10 cellular contexts compared by ENCODE assay signal in genomic region chr13:44967656-44968451, GRCh38. TPM values are rescaled to one million over a fixed set of nuclear protein-coding genes. Genes with fewer than 3 reads are reported as not detected.
DNase-seq lines count a peak whose midpoint lies in the region; ATAC-seq, FAIRE-seq and TF ChIP-seq lines count a peak whose summit lies in the region.
"Had no signal": no experiment of that assay in that cellular context is flagged by ENCODE, and none has a peak within 500 bp of the region (broad histone marks: within the 10 kb centered on the region; RNA-seq: fewer than 3 reads in every experiment).

No MANE protein-coding gene starts in this region.

- DNase-seq in AG09309 (ENCODE audit: low read depth) (no peak), SK-MEL-5 (ENCODE audit: low read depth, low spot score) (peak; percentile 40), fibroblast of lung (ENCODE audit: low read depth in 2 of 2) (peak; percentile 39 to 57), pancreas (no peak), KBM-7 (no peak), COR-L47 (lab: John Stamatoyannopoulos, UW) (no peak)
- DNase-seq: activated CD4-positive, alpha-beta T cell treated with anti-CD3 and anti-CD28 coated beads, Interleukin-2, amount 10 ng/mL, durations not matched to agents 7 days and 5 days; nucleus accumbens had no signal

- TF ChIP-seq CTCF in AG09309 (IDR thresholded peaks at IDR 0.05; ENCODE audit: control insufficient read depth, insufficient read depth, low read depth, low read length, missing control alignments): peak; percentile 43
- TF ChIP-seq CTCF in fibroblast of lung (conservative IDR thresholded peaks at IDR 0.05 in 1 of 2, IDR thresholded peaks at IDR 0.05 in 1 of 2; ENCODE audit: low read depth in 1 of 2, low read length in 2 of 2): peak; percentile 19 to 47
- TF ChIP-seq CTCF in pancreas (IDR thresholded peaks at IDR 0.05): no peak

- in situ Hi-C loops in SK-MEL-5 (cut with HindIII; ENCODE audit: low pct_unique_long_range_greater_than_20kb, low sequenced_read_pairs) (no loop called here), KBM-7 (cut with MboI; ENCODE audit: low pct_unique_long_range_greater_than_20kb, low sequenced_read_pairs) (loop anchor here (25.0 kb wide), 1 partner anchor 481 kb away; no protein-coding TSS in a partner anchor)

- 20 to 30% methylated on average over 3 of the region's 3 CpGs for WGBS in pancreas, 2 donors

- H3K4me3 ChIP-seq in AG09309 (ENCODE audit: control insufficient read depth, low read depth, low read length) (no peak overlapping the region), fibroblast of lung (replicated peaks in 1 of 4; ENCODE audit: control extremely low read depth in 1 of 4, insufficient read depth in 1 of 4, low read depth in 3 of 4, low read length in 4 of 4) (no peak overlapping the region), pancreas (no peak overlapping the region)

- ATAC-seq in pancreas: peak; percentile 35 to 71 (median 60)
- ATAC-seq in GM19463 (IDR thresholded peaks at IDR 0.05; ENCODE audit: unreplicated experiment): no peak
- no peak for ATAC-seq in HG02571 (IDR thresholded peaks at IDR 0.05; ENCODE audit: unreplicated experiment)

- no peak overlapping the region for H3K4me2 ChIP-seq in fibroblast of lung (ENCODE audit: extremely low read depth, insufficient read depth, low read length)

- intact Hi-C loops in pancreas (cut with DNase I): loop anchor here in 1 of 3 donors (10.0 kb wide), 1 partner anchor 473 kb away; no protein-coding TSS in a partner anchor

- H3K4me1 ChIP-seq in fibroblast of lung (ENCODE audit: control insufficient read depth, extremely low read depth, insufficient read depth, low read length) (peaks cover 3% of the 10 kb centered on the region), pancreas (peaks cover 0 to 14% (median 10%) of the 10 kb centered on the region in 3 donors)

- no peak overlapping the region for H3K9ac ChIP-seq in fibroblast of lung (ENCODE audit: insufficient read depth, low read length)

- no peaks in the 10 kb centered on the region for H3K27me3 ChIP-seq in fibroblast of lung (ENCODE audit: control insufficient read depth, insufficient read depth, low read length)
- H3K27me3 ChIP-seq in pancreas: no peaks in the 10 kb centered on the region

- H3K36me3 ChIP-seq in fibroblast of lung (ENCODE audit: control insufficient read depth, insufficient read depth, low read length) (peaks cover 1% of the 10 kb centered on the region), pancreas (peaks cover 0 to 9% (median 6%) of the 10 kb centered on the region in 3 donors)

- no peak for FAIRE-seq in pancreas (lab: Jason Lieb, UNC)

- H3K79me2 ChIP-seq in fibroblast of lung (ENCODE audit: control insufficient read depth, insufficient read depth, low read length): no peaks in the 10 kb centered on the region

- H4K20me1 ChIP-seq in fibroblast of lung (ENCODE audit: control insufficient read depth, extremely low read depth, insufficient read depth, low read length): no peaks in the 10 kb centered on the region

- H3K27ac ChIP-seq in fibroblast of lung (ENCODE audit: insufficient read depth, low read length) (no peak overlapping the region), pancreas (peak overlapping the region in 1 of 4 donors; percentile 31)

- H3K9me3 ChIP-seq in fibroblast of lung (ENCODE audit: control insufficient read depth, insufficient read depth, low read depth, low read length) (no peaks in the 10 kb centered on the region), pancreas (no peaks in the 10 kb centered on the region)

- no peak overlapping the region for H2AFZ ChIP-seq in fibroblast of lung (ENCODE audit: low read length)

RNA-seq across cellular contexts. Expression of gene NUFIP1, which starts 21.4 kb away (rescaled TPM):
- total RNA-seq in SK-MEL-5 (2014; rRNA removed; shearing (Covaris generic)): 5.1 and 6.1 TPM in 2 replicates
- polyA plus RNA-seq in SK-MEL-5 (2015; cell fraction: cytosol; rRNA removed): 7.6 and 9.3 TPM in 2 replicates
- 3.2 and 6.9 TPM in 2 replicates for polyA plus RNA-seq in SK-MEL-5 (2015; cell fraction: nucleus; rRNA removed)
- total RNA-seq in fibroblast of lung (3.3 and 3.5 TPM in 2 replicates), pancreas (1 to 10 TPM; 1.1 to 3.0 (median 2.0) TPM)
- polyA plus RNA-seq in fibroblast of lung (5.3 and 7.3 TPM in 2 replicates), pancreas (1 to 10 TPM; 1.3 to 2.4 TPM)
- 4.8 and 7.1 TPM in 2 replicates for polyA plus RNA-seq in fibroblast of lung (2012)
- 1.4 and 1.5 TPM in 2 replicates for polyA minus RNA-seq in fibroblast of lung (ENCODE audit: low replicate concordance)

RNA-seq across cellular contexts. Expression of gene GPALPP1, which starts 21.5 kb away (rescaled TPM):
- total RNA-seq in SK-MEL-5 (2014; rRNA removed; shearing (Covaris generic)): 11.1 and 12.1 TPM in 2 replicates
- polyA plus RNA-seq in SK-MEL-5 (2015; cell fraction: cytosol; rRNA removed): 8.0 and 10.4 TPM in 2 replicates
- polyA plus RNA-seq in SK-MEL-5 (2015; cell fraction: nucleus; rRNA removed): 28.3 and 41.7 TPM in 2 replicates
- total RNA-seq in fibroblast of lung (22.1 and 37.7 TPM in 2 replicates), pancreas (10 to 100 TPM in 1 of 6 donors, 1 to 10 TPM in 5; 6.4 to 13.3 (median 9.1) TPM)
- polyA plus RNA-seq in fibroblast of lung (21.3 and 21.7 TPM in 2 replicates), pancreas (1 to 10 TPM; 4.3 to 8.5 TPM)
- 17.8 and 18.9 TPM in 2 replicates for polyA plus RNA-seq in fibroblast of lung (2012)
- polyA minus RNA-seq in fibroblast of lung (ENCODE audit: low replicate concordance): 2.8 and 4.5 TPM in 2 replicates

Comparison
In these comparisons a context has a peak if more than half of its experiments do, and no peak if none do; other contexts are left out.
1. DNase-seq: peak in SK-MEL-5 (single experiment) and fibroblast of lung (2 of 2); none in AG09309 (single experiment), pancreas (0 of 6), KBM-7 (single experiment) and COR-L47 (single experiment).
2. CTCF ChIP-seq: peak in AG09309 (single experiment) and fibroblast of lung (2 of 2); none in pancreas (0 of 4).
3. ATAC-seq: peak in pancreas (4 of 4); none in GM19463 (single experiment) and HG02571 (single experiment).